In genomic region chr7:5643280-5643679, GRCh38 we compare ENCODE assay signal across 8 cellular contexts. TPM values are rescaled to one million over a fixed set of nuclear protein-coding genes. Genes with fewer than 3 reads are reported as not detected.
DNase-seq lines count a peak whose midpoint lies in the region; ATAC-seq and TF ChIP-seq lines count a peak whose summit lies in the region.

No MANE protein-coding gene starts in this region.

- no peaks in the 10 kb centered on the region for H3K9me3 Mint-ChIP-seq in T-helper 1 cell treated with Interleukin-12 subunit alpha and Interleukin-12 subunit beta and Interleukin-4 antibody, amounts not matched to agents 30 μg/mL and 1 μg/mL, for 36 hours
- H3K9me3 Mint-ChIP-seq in neural crest cell = no peaks in the 10 kb centered on the region

- H3K4me1 Mint-ChIP-seq in T-helper 1 cell treated with Interleukin-12 subunit alpha and Interleukin-12 subunit beta and Interleukin-4 antibody, amounts not matched to agents 30 μg/mL and 1 μg/mL, for 36 hours (ENCODE audit: low read depth) = peaks cover 33% of the 10 kb centered on the region
- H3K4me1 Mint-ChIP-seq in neural crest cell = peaks cover 25% of the 10 kb centered on the region

- DNase-seq in GF-D8 (lab: John Stamatoyannopoulos, UW) = peak; percentile 90
- peak; percentile 79 to 88 for DNase-seq in dermis microvascular lymphatic vessel endothelial cell (ENCODE audit: low read depth in 2 of 2)
- no peak for DNase-seq in neural crest cell (ENCODE audit: low read depth, low spot score)
- no peak for DNase-seq in HPDE6-E6E7 (ENCODE audit: extremely low spot score)

- peak overlapping the region; percentile 59 for H3K4me3 Mint-ChIP-seq in T-helper 1 cell treated with Interleukin-12 subunit alpha and Interleukin-12 subunit beta and Interleukin-4 antibody, amounts not matched to agents 30 μg/mL and 1 μg/mL, for 36 hours
- no peak overlapping the region for H3K4me3 Mint-ChIP-seq in neural crest cell

- no peak for ATAC-seq in GM21529 (IDR thresholded peaks at IDR 0.05; ENCODE audit: unreplicated experiment)
- no peak for ATAC-seq in GM18498 (IDR thresholded peaks at IDR 0.05; ENCODE audit: unreplicated experiment)
- ATAC-seq in HG03159 (IDR thresholded peaks at IDR 0.05; ENCODE audit: unreplicated experiment) = no peak

- peaks cover 34% of the 10 kb centered on the region for H3K36me3 Mint-ChIP-seq in T-helper 1 cell treated with Interleukin-12 subunit alpha and Interleukin-12 subunit beta and Interleukin-4 antibody, amounts not matched to agents 30 μg/mL and 1 μg/mL, for 36 hours (ENCODE audit: low read depth)
- peaks cover 22% of the 10 kb centered on the region for H3K36me3 Mint-ChIP-seq in neural crest cell (ENCODE audit: low read depth)

- TF ChIP-seq CTCF in neural crest cell (conservative IDR thresholded peaks at IDR 0.05) = no peak

- no peaks in the 10 kb centered on the region for H3K27me3 Mint-ChIP-seq in T-helper 1 cell treated with Interleukin-12 subunit alpha and Interleukin-12 subunit beta and Interleukin-4 antibody, amounts not matched to agents 30 μg/mL and 1 μg/mL, for 36 hours (ENCODE audit: low read depth)
- H3K27me3 Mint-ChIP-seq in neural crest cell (ENCODE audit: low read depth) = no peaks in the 10 kb centered on the region

- H3K27ac Mint-ChIP-seq in T-helper 1 cell treated with Interleukin-12 subunit alpha and Interleukin-12 subunit beta and Interleukin-4 antibody, amounts not matched to agents 30 μg/mL and 1 μg/mL, for 36 hours = peak overlapping the region; percentile 80
- peak overlapping the region; percentile 29 for H3K27ac Mint-ChIP-seq in neural crest cell (ENCODE audit: unreplicated experiment)

RNA-seq across cellular contexts. Expression of gene FSCN1, which starts 50.7 kb away (rescaled TPM):
- total RNA-seq in dermis microvascular lymphatic vessel endothelial cell (390 and 490 TPM in 2 replicates), neural crest cell (398 and 416 TPM in 2 replicates)

Comparison
In these comparisons a context has a peak if more than half of its experiments do, and no peak if none do; other contexts are left out.
1. DNase-seq: peak in GF-D8 (single experiment) and dermis microvascular lymphatic vessel endothelial cell (2 of 2); none in neural crest cell (single experiment) and HPDE6-E6E7 (single experiment).